ENCODE assay signal across 20 cellular contexts in the genomic region with DNA sequence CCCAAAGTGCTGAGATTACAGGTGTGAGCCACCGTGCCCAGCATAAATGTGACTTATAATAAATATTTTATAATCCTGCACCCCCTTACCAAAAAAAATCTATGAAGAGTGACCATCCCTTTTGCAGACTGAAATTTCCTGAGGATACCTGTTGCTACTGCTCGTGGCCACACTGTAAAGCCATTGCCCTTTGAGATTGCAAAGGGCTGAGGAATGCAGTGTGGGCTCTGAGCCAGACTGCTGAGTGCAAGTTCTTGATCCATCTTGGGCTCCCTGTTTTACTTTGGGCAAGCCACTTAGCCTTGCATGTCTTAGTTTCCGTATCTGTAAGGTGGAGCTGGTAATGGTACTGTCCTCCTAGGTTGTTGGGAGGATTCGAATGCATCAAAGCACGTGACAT. TPM values are rescaled to one million over a fixed set of nuclear protein-coding genes. Genes with fewer than 3 reads are reported as not detected.
DNase-seq lines count a peak whose midpoint lies in the region; ATAC-seq, FAIRE-seq and TF ChIP-seq lines count a peak whose summit lies in the region.
"Had no signal": no experiment of that assay in that cellular context is flagged by ENCODE, and none has a peak within 500 bp of the region (broad histone marks: within the 10 kb centered on the region; RNA-seq: fewer than 3 reads in every experiment).

No MANE protein-coding gene starts in this region.

- peaks cover 65 to 74% of the 10 kb centered on the region in 2 experiments for H3K4me1 Mint-ChIP-seq in H9

- no peak overlapping the region for H3K56ac ChIP-seq in H9 (ENCODE audit: insufficient read length, low read depth, low read length)

- TF ChIP-seq CTCF in H9 (conservative IDR thresholded peaks at IDR 0.05) = no peak
- no peak for TF ChIP-seq CTCF in transverse colon (IDR thresholded peaks at IDR 0.05)
- TF ChIP-seq CTCF in left ventricle myocardium inferior (IDR thresholded peaks at IDR 0.05; ENCODE audit: borderline replicate concordance) = no peak

- no peak overlapping the region for H4K5ac ChIP-seq in H9 (ENCODE audit: insufficient read length, low read depth, low read length)

- H3K23me2 ChIP-seq in H9 (ENCODE audit: insufficient read length, low read depth, low read length, poor library complexity, severe bottlenecking) = peaks cover 5% of the 10 kb centered on the region

- no peak overlapping the region for H3K23ac ChIP-seq in H9 (ENCODE audit: insufficient read length, low read depth, low read length)

- H3K36me3 ChIP-seq in transverse colon (no peaks in the 10 kb centered on the region), left ventricle myocardium inferior (peaks cover 1% of the 10 kb centered on the region)
- H3K36me3 ChIP-seq: breast epithelium, esophagus muscularis mucosa, heart left ventricle had no signal

- TF ChIP-seq POLR2A in transverse colon (IDR thresholded peaks at IDR 0.05) = no peak

- H3K9ac ChIP-seq in H9 (ENCODE audit: extremely low read depth, insufficient read length, low read length) = no peak overlapping the region

- peaks cover under 1% of the 10 kb centered on the region for H3K9me3 ChIP-seq in H9 (ENCODE audit: control insufficient read depth, low read depth, low read length)
- H3K9me3 ChIP-seq in transverse colon = no peaks in the 10 kb centered on the region
- peaks cover 8% of the 10 kb centered on the region for H3K9me3 ChIP-seq in left ventricle myocardium inferior (replicated peaks)

- in situ Hi-C loops in transverse colon (cut with MboI; ENCODE audit: low pct_ligation_motif_present in 1 of 4, low pct_unique_long_range_greater_than_20kb in 1 of 4, low sequenced_read_pairs in 3 of 4) = no loop called here

- no peak overlapping the region for H3T11ph ChIP-seq in H9 (ENCODE audit: low read length)

- no peak overlapping the region for H2BK15ac ChIP-seq in H9 (ENCODE audit: low read depth, low read length)

- H3K4me1 ChIP-seq in H9 (ENCODE audit: insufficient read depth, low read length) = peaks cover 17% of the 10 kb centered on the region
- H3K4me1 ChIP-seq in transverse colon = peaks cover 0 to 73% (median 49%) of the 10 kb centered on the region in 4 donors
- H3K4me1 ChIP-seq in left ventricle myocardium inferior = peaks cover 37% of the 10 kb centered on the region

- TF ChIP-seq EP300 in transverse colon (IDR thresholded peaks at IDR 0.05; ENCODE audit: low read depth) = no peak

- no peak overlapping the region for H2BK5ac ChIP-seq in H9 (ENCODE audit: insufficient read length, low read length)

- H3K27ac ChIP-seq in H9 (ENCODE audit: insufficient read length, low read depth, low read length) (no peak overlapping the region), transverse colon (peak overlapping the region in 3 of 4 donors; percentile 82 to 91 (median 88)), left ventricle myocardium inferior (replicated peaks) (no peak overlapping the region)
- H3K27ac ChIP-seq: dorsolateral prefrontal cortex, esophagus muscularis mucosa, heart left ventricle, SK-N-MC had no signal

- H3K4ac ChIP-seq in H9 (ENCODE audit: low read depth, low read length) = no peak overlapping the region

- H3K79me1 ChIP-seq in H9 (ENCODE audit: insufficient read depth, low read depth, low read length, poor library complexity, severe bottlenecking) = peaks cover under 1% of the 10 kb centered on the region

- H3K4me2 ChIP-seq in H9 (ENCODE audit: insufficient read depth, insufficient read length, low read length) = no peak overlapping the region

- H2BK12ac ChIP-seq in H9 (ENCODE audit: insufficient read length, low read depth, low read length) = no peak overlapping the region

- H2BK20ac ChIP-seq in H9 (ENCODE audit: low read depth, low read length, poor library complexity, severe bottlenecking) = no peak overlapping the region

- DNase-seq in H9 (no peak), RCC 7860 (ENCODE audit: low spot score) (peak; percentile 27), glomerular visceral epithelial cell (ENCODE audit: extremely low spot score) (peak; percentile 64), transverse colon (no peak), left ventricle myocardium inferior (no peak)
- no peak for DNase-seq in activated CD4-positive, alpha-beta T cell treated with anti-CD3 and anti-CD28 coated beads for 4 hours
- DNase-seq: activated T-cell treated with anti-CD3 and anti-CD28 coated beads, Interleukin-2, amount 50 U/mL, for 1 hour; dorsolateral prefrontal cortex; heart left ventricle; kidney glomerular epithelial cell; NCI-H1930; NCI-H510A treated with DMSO at 0.1 percent for 48 hours; nucleus accumbens; stimulated activated CD4-positive, alpha-beta T cell treated with anti-CD3 and anti-CD28 coated beads, Interleukin-4, amount 100 ng/mL, for 24 hours had no signal

- intact Hi-C loops in transverse colon (cut with DNase I; ENCODE audit: low total_unique reads) = no loop called here
- intact Hi-C loops in left ventricle myocardium inferior (cut with micrococcal nuclease) = no loop called here

- no peak overlapping the region for H2AFZ ChIP-seq in H9 (ENCODE audit: low read length)

- H3K27me3 ChIP-seq in H9 (ENCODE audit: insufficient read depth, low read length) = no peaks in the 10 kb centered on the region
- no peaks in the 10 kb centered on the region for H3K27me3 ChIP-seq in transverse colon
- H3K27me3 ChIP-seq in left ventricle myocardium inferior (ENCODE audit: low read depth) = no peaks in the 10 kb centered on the region
- H3K27me3 ChIP-seq: breast epithelium, dorsolateral prefrontal cortex, esophagus muscularis mucosa, heart left ventricle had no signal

- no peak for ATAC-seq in GM18502 (IDR thresholded peaks at IDR 0.05; ENCODE audit: poor library complexity, unreplicated experiment)
- ATAC-seq: heart left ventricle had no signal

- no peak overlapping the region for H3K14ac ChIP-seq in H9 (ENCODE audit: insufficient read depth, low read length)

- peak overlapping the region in 1 of 3 experiments; percentile 83; a peak in 2 of 7 replicates for H3K27ac Mint-ChIP-seq in H9
- H3K27ac Mint-ChIP-seq: activated naive CD4-positive, alpha-beta T cell treated with anti-CD3 and anti-CD28 coated beads, Interleukin-2, amount 50 U/mL, for 24 hours had no signal

- H3K9me3 Mint-ChIP-seq in H9 = peaks cover 8 to 9% of the 10 kb centered on the region in 2 experiments
- H3K9me3 Mint-ChIP-seq: activated naive CD4-positive, alpha-beta T cell treated with anti-CD3 and anti-CD28 coated beads, Interleukin-2, amount 50 U/mL, for 24 hours had no signal

- no peak overlapping the region for H3K4me3 Mint-ChIP-seq in H9
- H3K4me3 Mint-ChIP-seq: activated naive CD4-positive, alpha-beta T cell treated with anti-CD3 and anti-CD28 coated beads, Interleukin-2, amount 50 U/mL, for 24 hours had no signal

- no peak for FAIRE-seq in RCC 7860 (lab: Jason Lieb, UNC)

- no peaks in the 10 kb centered on the region for H3K27me3 Mint-ChIP-seq in H9 (ENCODE audit: low read depth)
- H3K27me3 Mint-ChIP-seq: activated naive CD4-positive, alpha-beta T cell treated with anti-CD3 and anti-CD28 coated beads, Interleukin-2, amount 50 U/mL, for 24 hours had no signal

- no peak overlapping the region for H2BK120ac ChIP-seq in H9 (ENCODE audit: low read depth, low read length, poor library complexity, severe bottlenecking)

- H4K8ac ChIP-seq in H9 (replicated peaks; ENCODE audit: insufficient read length, low read depth, low read length) = no peak overlapping the region

- peak overlapping the region; percentile 15 for H3K18ac ChIP-seq in H9 (ENCODE audit: insufficient read length, low read depth, low read length)

- peaks cover under 1% of the 10 kb centered on the region; the same call in 1 of the 2 replicates for H3K79me2 ChIP-seq in H9 (ENCODE audit: insufficient read depth, low read length)

- H3K4me3 ChIP-seq in transverse colon (no peak overlapping the region), left ventricle myocardium inferior (no peak overlapping the region)
- H3K4me3 ChIP-seq: breast epithelium, dorsolateral prefrontal cortex, esophagus muscularis mucosa, heart left ventricle, SK-N-MC had no signal

- H4K91ac ChIP-seq in H9 (ENCODE audit: insufficient read length, low read depth, low read length) = no peak overlapping the region

- H2AK5ac ChIP-seq in H9 (ENCODE audit: insufficient read length, low read length) = no peak overlapping the region

- peaks cover 11 to 18% (median 15%) of the 10 kb centered on the region in 3 experiments for H3K36me3 Mint-ChIP-seq in H9 (ENCODE audit: insufficient read depth in 1 of 3, low read depth in 3 of 3)

- H4K20me1 ChIP-seq in H9 (ENCODE audit: control insufficient read depth, insufficient read depth, insufficient read length) = no peaks in the 10 kb centered on the region

- no CpG with 5 or more reads among the region's 5 CpGs for WGBS in H9 (ENCODE audit: extremely low coverage, insufficient read length, low lambda C conversion rate)
- 85 to 92% methylated on average over 4 to 5 of the region's 5 CpGs for WGBS in transverse colon (ENCODE audit: low coverage in 1 of 2), 2 donors

RNA-seq across cellular contexts. Expression of a gene that starts 23.4 kb away (rescaled TPM):
- total RNA-seq in H9 (2021) = 40.1 and 41.9 TPM in 2 replicates
- 100 to 1,000 TPM; 191 to 284 (median 231) TPM for total RNA-seq in transverse colon
- total RNA-seq in left ventricle myocardium inferior = 8.8 TPM

RNA-seq across cellular contexts. Expression of a gene that starts 24.0 kb away (rescaled TPM):
- total RNA-seq in H9 (2021) (not detected in 2 replicates), transverse colon (not detected), left ventricle myocardium inferior (not detected)
- total RNA-seq: breast epithelium, esophagus muscularis mucosa, heart left ventricle, skeletal muscle tissue had no signal

Comparison
In these comparisons a context has a peak if more than half of its experiments do, and no peak if none do; other contexts are left out.
1. DNase-seq: peak in RCC 7860 (single experiment) and glomerular visceral epithelial cell (single experiment); none in H9 (single experiment), transverse colon (single experiment), left ventricle myocardium inferior (single experiment) and activated CD4-positive, alpha-beta T cell treated with anti-CD3 and anti-CD28 coated beads for 4 hours (0 of 2).
2. H3K27ac ChIP-seq: peak in transverse colon (3 of 4); none in H9 (single experiment) and left ventricle myocardium inferior (single experiment).